Comparison of ENCODE assay signal across 8 cellular contexts in genomic region chr4:128191115-128191897, GRCh38.
A peak's percentile ranks its signal among the peaks of the same experiment; 100 is the strongest.
DNase-seq lines count a peak whose midpoint lies in the region; ATAC-seq and TF ChIP-seq lines count a peak whose summit lies in the region.

No MANE protein-coding gene starts in this region.

- H3K27ac Mint-ChIP-seq in endothelial cell (ENCODE audit: unreplicated experiment), result no peak overlapping the region

- ATAC-seq in GM19452 (IDR thresholded peaks at IDR 0.05; ENCODE audit: unreplicated experiment) (peak; percentile 99), HG03520 (IDR thresholded peaks at IDR 0.05; ENCODE audit: unreplicated experiment) (peak; percentile 99), mucosa of descending colon (peak; percentile 90)

- no peaks in the 10 kb centered on the region for H3K4me1 ChIP-seq in mucosa of descending colon (ENCODE audit: low read depth)

- no peaks in the 10 kb centered on the region for H3K4me1 Mint-ChIP-seq in endothelial cell (ENCODE audit: unreplicated experiment)

- peaks cover 10% of the 10 kb centered on the region for H3K36me3 Mint-ChIP-seq in endothelial cell (ENCODE audit: low read depth, unreplicated experiment)

- peak; percentile 80 for TF ChIP-seq CTCF in endothelial cell (IDR thresholded peaks at IDR 0.05; ENCODE audit: unreplicated experiment)
- peak; percentile 63 for TF ChIP-seq CTCF in mucosa of descending colon (IDR thresholded peaks at IDR 0.05)

- intact Hi-C loops in mucosa of descending colon (cut with DNase I, micrococcal nuclease), result loop anchor here (10.0 kb wide), 1 partner anchor 673 kb away; no protein-coding TSS in a partner anchor

- H3K4me3 Mint-ChIP-seq in endothelial cell (ENCODE audit: unreplicated experiment), result no peak overlapping the region

- H3K9me3 ChIP-seq in mucosa of descending colon, result no peaks in the 10 kb centered on the region

- no peaks in the 10 kb centered on the region for H3K36me3 ChIP-seq in mucosa of descending colon (ENCODE audit: low read depth)

- no peak overlapping the region for H3K4me3 ChIP-seq in mucosa of descending colon

- no peaks in the 10 kb centered on the region for H3K9me3 Mint-ChIP-seq in endothelial cell (ENCODE audit: unreplicated experiment)

- DNase-seq in COR-L47 (lab: John Stamatoyannopoulos, UW), result peak; percentile 59
- DNase-seq in NCI-H748 treated with DMSO at 0.1 percent for 48 hours (lab: John Stamatoyannopoulos, UW), result peak; percentile 15
- DNase-seq in activated CD8-positive, alpha-beta memory T cell treated with anti-CD3 and anti-CD28 coated beads for 24 hours, result peak; percentile 81
- DNase-seq in endothelial cell (ENCODE audit: low spot score), result peak; percentile 52
- peak in 2 of 3 donors; percentile 36 to 76 for DNase-seq in mucosa of descending colon
- peak; percentile 36 for DNase-seq in stimulated activated CD8-positive, alpha-beta memory T cell treated with anti-CD3 and anti-CD28 coated beads, Interleukin-7, amount 100 ng/mL, for 24 hours (ENCODE audit: low read depth)

- H3K27me3 Mint-ChIP-seq in endothelial cell (ENCODE audit: unreplicated experiment), result peaks cover 4% of the 10 kb centered on the region

Comparison
In these comparisons a context has a peak if more than half of its experiments do, and no peak if none do; other contexts are left out.
1. DNase-seq: peak in every context shown above with its lines; median percentile 81 in activated CD8-positive, alpha-beta memory T cell treated with anti-CD3 and anti-CD28 coated beads for 24 hours; 59 in COR-L47; 56 in mucosa of descending colon; 52 in endothelial cell; 36 in stimulated activated CD8-positive, alpha-beta memory T cell treated with anti-CD3 and anti-CD28 coated beads, Interleukin-7, amount 100 ng/mL, for 24 hours; 15 in NCI-H748 treated with DMSO at 0.1 percent for 48 hours.